8 cellular contexts compared by ENCODE assay signal in the genomic region with DNA sequence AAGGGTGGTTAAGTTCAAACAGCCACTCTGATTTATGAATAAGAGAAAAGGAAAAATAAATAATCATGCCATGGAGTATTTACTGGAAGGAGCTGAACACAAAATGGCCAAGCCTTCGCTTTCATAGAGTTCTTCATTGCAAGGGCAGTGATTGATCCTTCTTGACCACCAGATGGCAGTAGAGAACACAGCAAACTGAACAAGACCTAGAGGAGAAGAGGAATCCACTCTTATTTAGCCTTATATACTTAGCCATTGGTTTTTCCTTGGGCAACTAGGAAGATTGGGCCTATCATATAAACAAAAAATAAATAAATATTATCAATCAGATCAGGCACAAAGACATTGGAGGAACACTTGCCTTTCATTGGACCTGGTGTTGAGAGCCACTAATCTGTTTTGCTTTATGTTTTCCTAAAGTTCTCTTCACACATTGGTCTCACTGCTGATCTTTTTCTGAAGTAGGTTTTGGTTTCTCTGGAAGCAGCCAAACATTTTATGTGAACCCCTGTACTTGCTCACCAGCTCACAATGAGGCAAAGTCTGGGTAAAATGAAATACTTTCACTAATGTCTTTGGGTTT. TPM values are rescaled to one million over a fixed set of nuclear protein-coding genes. Genes with fewer than 3 reads are reported as not detected.
DNase-seq lines count a peak whose midpoint lies in the region; ATAC-seq and TF ChIP-seq lines count a peak whose summit lies in the region.

No MANE protein-coding gene starts in this region.

- no peaks in the 10 kb centered on the region for H3K9me3 ChIP-seq in HCT116 (ENCODE audit: control insufficient read depth in 1 of 2, insufficient read depth in 1 of 2, low read depth in 1 of 2, low read length in 2 of 2)
- H3K9me3 ChIP-seq in MM.1S (replicated peaks; ENCODE audit: insufficient read depth, low read length) = no peaks in the 10 kb centered on the region

- no peaks in the 10 kb centered on the region for H3K36me3 ChIP-seq in HCT116 (ENCODE audit: control insufficient read depth in 1 of 2, insufficient read depth in 2 of 2, low read length in 2 of 2)
- no peaks in the 10 kb centered on the region for H3K36me3 ChIP-seq in MM.1S (replicated peaks; ENCODE audit: insufficient read depth, low read length)

- H3K27ac ChIP-seq in HCT116 (ENCODE audit: low read depth, low read length) = no peak overlapping the region
- H3K27ac ChIP-seq in MM.1S (ENCODE audit: low read length) = no peak overlapping the region
- no peak overlapping the region for H3K27ac ChIP-seq in epithelial cell of prostate

- BruUV-seq in HCT116 (replicated peaks; lab: Mats Ljungman, UMichigan) = no TSS peak

- DNase-seq in AG08396 (ENCODE audit: low spot score) (peak; percentile 58), GM10266 (ENCODE audit: extremely low spot score) (peak; percentile 42), HCT116 (ENCODE audit: low read depth, low spot score) (peak; percentile 73), MM.1S (peak; percentile 90), SK-N-DZ (ENCODE audit: low spot score) (peak; percentile 60), epithelial cell of prostate (ENCODE audit: low read depth, low spot score) (peak; percentile 39), middle frontal gyrus (ENCODE audit: extremely low spot score, low spot score) (peak; percentile 82)
- DNase-seq in activated effector memory CD4-positive, alpha-beta T cell treated with anti-CD3 and anti-CD28 coated beads, Interleukin-2, amount 50 U/mL, for 16 hours = no peak

- H3K4me1 ChIP-seq in HCT116 (ENCODE audit: control insufficient read depth in 1 of 2, insufficient read depth in 2 of 2, low read length in 2 of 2) (no peaks in the 10 kb centered on the region), MM.1S (ENCODE audit: low read length) (peaks cover 20% of the 10 kb centered on the region)

- TF ChIP-seq RAD21 in HCT116 (IDR thresholded peaks at IDR 0.05; ENCODE audit: low read depth) = peak; percentile 76

- peak; percentile 79 for TF ChIP-seq CTCF in GM10266 (IDR thresholded peaks at IDR 0.05; ENCODE audit: control insufficient read depth, insufficient read depth, low read depth, missing control alignments)
- peak; percentile 71 to 93 (median 88); a peak in 5 of 6 replicates for TF ChIP-seq CTCF in HCT116 (IDR thresholded peaks at IDR 0.05 in 2 of 3, conservative IDR thresholded peaks at IDR 0.05 in 1 of 3; ENCODE audit: borderline replicate concordance in 1 of 3, insufficient read depth in 1 of 3, low read depth in 2 of 3, low read length in 2 of 3)
- peak; percentile 87 for TF ChIP-seq CTCF in MM.1S (IDR thresholded peaks at IDR 0.05; ENCODE audit: low read length)

- H2AFZ ChIP-seq in HCT116 (ENCODE audit: low read depth, low read length, poor library complexity, severe bottlenecking) = peak overlapping the region; percentile 86
- H2AFZ ChIP-seq in MM.1S (ENCODE audit: low read length) = no peak overlapping the region

- peaks cover 12% of the 10 kb centered on the region for H3F3A ChIP-seq in MM.1S (ENCODE audit: insufficient read depth, low read length)

- intact Hi-C loops in HCT116 (cut with micrococcal nuclease) = loop anchor here (1.0 to 5.0 kb wide), 2 partner anchors 414 to 592 kb away; no protein-coding TSS in a partner anchor

- no peak overlapping the region for H3K4me3 ChIP-seq in HCT116 (replicated peaks in 1 of 2; ENCODE audit: low read depth in 1 of 2, low read length in 2 of 2)
- no peak overlapping the region for H3K4me3 ChIP-seq in MM.1S (ENCODE audit: low read length)

- ATAC-seq in HCT116 = peak; percentile 97

- no peak for TF ChIP-seq POLR2A in HCT116 (IDR thresholded peaks at IDR 0.05; ENCODE audit: borderline replicate concordance, extremely low read depth, insufficient read depth, insufficient read length)

- H3K9me2 ChIP-seq in HCT116 (ENCODE audit: insufficient read depth) (no peaks in the 10 kb centered on the region), MM.1S (replicated peaks; ENCODE audit: insufficient read depth, low read length) (no peaks in the 10 kb centered on the region)

- H3K27me3 ChIP-seq in HCT116 (ENCODE audit: insufficient read depth, low read length) (no peaks in the 10 kb centered on the region), MM.1S (replicated peaks; ENCODE audit: insufficient read depth, low read length) (no peaks in the 10 kb centered on the region)

- CTCF ChIA-PET in HCT116 (lab: Charles Lee) = interaction anchor here (0.6 to 2.5 kb wide), 14 partner anchors 8 to 616 kb away, joined by 3 to 12 read pairs (median 4); no protein-coding TSS in a partner anchor

- no peak overlapping the region for H3K9ac ChIP-seq in HCT116 (ENCODE audit: low read length)
- H3K9ac ChIP-seq in MM.1S (ENCODE audit: low read length) = no peak overlapping the region

- POLR2A ChIA-PET in HCT116 (lab: Charles Lee) = no interaction called here

- RAD21 ChIA-PET in HCT116 (lab: Charles Lee; ENCODE audit: low non-redundant PET in 1 of 2, low total read pairs in 2 of 2, uncharacterized antibody in 2 of 2, unreplicated experiment in 2 of 2) = no interaction called here

- H4K20me1 ChIP-seq in HCT116 (ENCODE audit: insufficient read depth) = no peaks in the 10 kb centered on the region
- H4K20me1 ChIP-seq in MM.1S (ENCODE audit: insufficient read depth, low read length) = no peaks in the 10 kb centered on the region

- no peak overlapping the region for H3K4me2 ChIP-seq in HCT116 (ENCODE audit: low read length)
- peak overlapping the region; percentile 69; the same call in 1 of the 2 replicates for H3K4me2 ChIP-seq in MM.1S (ENCODE audit: low read depth, low read length)

- H3K79me2 ChIP-seq in HCT116 (ENCODE audit: insufficient read depth, low read length) (no peaks in the 10 kb centered on the region), MM.1S (ENCODE audit: low read length) (no peaks in the 10 kb centered on the region)

TF ChIP-seq in HCT116, 20 proteins besides CTCF, POLR2A, EP300 and RAD21:
- TF ChIP-seq ZFX (IDR thresholded peaks at IDR 0.05) = no peak
- peak; percentile 81 for TF ChIP-seq YY1 (IDR thresholded peaks at IDR 0.05; ENCODE audit: extremely low read depth, insufficient replicate concordance, low read depth, low read length)
- peak; percentile 39; the same call in 1 of the 2 replicates for TF ChIP-seq CBX3 (IDR thresholded peaks at IDR 0.05; ENCODE audit: low read depth)
- no peak for TF ChIP-seq EZH2phosphoT487 (IDR thresholded peaks at IDR 0.05; ENCODE audit: borderline replicate concordance)
- TF ChIP-seq ZNF274 (IDR thresholded peaks at IDR 0.05; ENCODE audit: low read depth, low read length) = no peak
- no peak for TF ChIP-seq SIN3A (IDR thresholded peaks at IDR 0.05; ENCODE audit: low read depth)
- TF ChIP-seq, protein P1, sequence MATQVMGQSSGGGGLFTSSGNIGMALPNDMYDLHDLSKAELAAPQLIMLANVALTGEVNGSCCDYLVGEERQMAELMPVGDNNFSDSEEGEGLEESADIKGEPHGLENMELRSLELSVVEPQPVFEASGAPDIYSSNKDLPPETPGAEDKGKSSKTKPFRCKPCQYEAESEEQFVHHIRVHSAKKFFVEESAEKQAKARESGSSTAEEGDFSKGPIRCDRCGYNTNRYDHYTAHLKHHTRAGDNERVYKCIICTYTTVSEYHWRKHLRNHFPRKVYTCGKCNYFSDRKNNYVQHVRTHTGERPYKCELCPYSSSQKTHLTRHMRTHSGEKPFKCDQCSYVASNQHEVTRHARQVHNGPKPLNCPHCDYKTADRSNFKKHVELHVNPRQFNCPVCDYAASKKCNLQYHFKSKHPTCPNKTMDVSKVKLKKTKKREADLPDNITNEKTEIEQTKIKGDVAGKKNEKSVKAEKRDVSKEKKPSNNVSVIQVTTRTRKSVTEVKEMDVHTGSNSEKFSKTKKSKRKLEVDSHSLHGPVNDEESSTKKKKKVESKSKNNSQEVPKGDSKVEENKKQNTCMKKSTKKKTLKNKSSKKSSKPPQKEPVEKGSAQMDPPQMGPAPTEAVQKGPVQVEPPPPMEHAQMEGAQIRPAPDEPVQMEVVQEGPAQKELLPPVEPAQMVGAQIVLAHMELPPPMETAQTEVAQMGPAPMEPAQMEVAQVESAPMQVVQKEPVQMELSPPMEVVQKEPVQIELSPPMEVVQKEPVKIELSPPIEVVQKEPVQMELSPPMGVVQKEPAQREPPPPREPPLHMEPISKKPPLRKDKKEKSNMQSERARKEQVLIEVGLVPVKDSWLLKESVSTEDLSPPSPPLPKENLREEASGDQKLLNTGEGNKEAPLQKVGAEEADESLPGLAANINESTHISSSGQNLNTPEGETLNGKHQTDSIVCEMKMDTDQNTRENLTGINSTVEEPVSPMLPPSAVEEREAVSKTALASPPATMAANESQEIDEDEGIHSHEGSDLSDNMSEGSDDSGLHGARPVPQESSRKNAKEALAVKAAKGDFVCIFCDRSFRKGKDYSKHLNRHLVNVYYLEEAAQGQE (IDR thresholded peaks at IDR 0.05; ENCODE audit: low read depth) = no peak
- no peak for TF ChIP-seq SP1 (IDR thresholded peaks at IDR 0.05; ENCODE audit: low read depth)

RNA-seq across cellular contexts. Expression of a gene that starts 58.0 kb away (rescaled TPM):
- total RNA-seq in HCT116 (2021; ENCODE audit: unreplicated experiment) = 11.7 TPM
- 9.1 and 9.9 TPM in 2 replicates for polyA plus RNA-seq in HCT116 (2012)
- polyA plus RNA-seq in SK-N-DZ (2014; cell fraction: cytosol; rRNA removed) = 4.0 and 4.3 TPM in 2 replicates
- 1.9 and 2.5 TPM in 2 replicates for polyA plus RNA-seq in SK-N-DZ (2014; cell fraction: nucleus; rRNA removed)
